Comparison of ENCODE assay signal across 25 cellular contexts in the genomic region with DNA sequence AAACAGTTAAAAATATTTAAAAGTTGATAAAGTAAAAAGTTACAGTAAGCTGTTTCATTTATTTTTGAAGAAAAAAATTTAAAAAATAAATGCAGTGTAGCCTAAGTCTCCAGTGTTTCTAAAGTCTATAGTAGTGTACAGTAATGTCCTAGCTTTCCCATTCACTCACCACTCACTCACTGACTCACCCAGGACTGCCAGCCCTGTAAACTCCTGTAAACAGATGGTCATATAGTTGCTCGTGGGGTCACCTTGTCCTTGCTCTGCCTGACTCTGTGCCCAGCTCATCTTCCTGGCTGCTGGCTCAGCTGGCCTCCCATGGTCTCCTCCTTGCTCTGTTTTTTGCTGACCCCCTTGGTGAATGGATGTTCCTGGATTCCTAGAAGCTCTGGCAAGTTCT.
A peak's percentile ranks its signal among the peaks of the same experiment; 100 is the strongest.
DNase-seq lines count a peak whose midpoint lies in the region; ATAC-seq, FAIRE-seq and TF ChIP-seq lines count a peak whose summit lies in the region.
"Had no signal": no experiment of that assay in that cellular context is flagged by ENCODE, and none has a peak within 500 bp of the region (broad histone marks: within the 10 kb centered on the region; RNA-seq: fewer than 3 reads in every experiment).

No MANE protein-coding gene starts in this region.

- H3K4me1 Mint-ChIP-seq in endodermal cell (peaks cover 2% of the 10 kb centered on the region), glutamatergic neuron (ENCODE audit: low read depth, unreplicated experiment) (peaks cover 19% of the 10 kb centered on the region)

- H3F3A ChIP-seq in GM23248 (ENCODE audit: insufficient read depth), result no peaks in the 10 kb centered on the region; the same call in 1 of the 2 replicates

- H3K27ac Mint-ChIP-seq in endodermal cell, result no peak overlapping the region
- no peak overlapping the region for H3K27ac Mint-ChIP-seq in glutamatergic neuron (ENCODE audit: unreplicated experiment)
- H3K27ac Mint-ChIP-seq: GM23338, nephron had no signal

- CTCF ChIA-PET in mammary epithelial cell (lab: Charles Lee; ENCODE audit: low non-redundant PET), result interaction anchor here (0.6 kb wide), 1 partner anchor 34 kb away, joined by 4 read pairs; no protein-coding TSS in a partner anchor

- no peak for ATAC-seq in GM19035 (IDR thresholded peaks at IDR 0.05; ENCODE audit: unreplicated experiment)
- ATAC-seq: activated T-cell treated with anti-CD3 and anti-CD28 coated beads, Interleukin-2, amount 50 U/mL, for 4 hours; GM23338; left lobe of liver; pancreas had no signal

- H3K79me2 ChIP-seq in GM23248 (ENCODE audit: insufficient read depth), result no peaks in the 10 kb centered on the region
- H3K79me2 ChIP-seq in mammary epithelial cell (ENCODE audit: insufficient read depth, low read length), result no peaks in the 10 kb centered on the region
- H3K79me2 ChIP-seq in keratinocyte (ENCODE audit: control insufficient read depth, insufficient read depth, low read length), result no peaks in the 10 kb centered on the region

- intact Hi-C loops in mammary epithelial cell (cut with micrococcal nuclease), result no loop called here

- DNase-seq in GM23248 (peak; percentile 72), MG63 (peak; percentile 30), mammary epithelial cell (peak; percentile 56), keratinocyte (ENCODE audit: low read depth, low spot score) (no peak), endodermal cell (no peak), glutamatergic neuron (no peak)
- DNase-seq: activated CD4-positive, CD25-positive, alpha-beta regulatory T cell treated with anti-CD3 and anti-CD28 coated beads, Interleukin-2, amount 50 U/mL, for 72 hours; activated CD8-positive, alpha-beta memory T cell treated with anti-CD3 and anti-CD28 coated beads for 24 hours; activated naive CD4-positive, alpha-beta T cell; activated T-cell treated with anti-CD3 and anti-CD28 coated beads, Interleukin-2, amount 50 U/mL, for 4 hours; cerebellar nuclear complex; DND-41; effector CD4-positive, alpha-beta T cell; heart left ventricle; midbrain; NCI-H1436 treated with DMSO at 0.1 percent for 48 hours; pancreas; SHP77; stomach had no signal

- H3K27me3 Mint-ChIP-seq in endodermal cell (ENCODE audit: insufficient read depth) (peaks cover 2% of the 10 kb centered on the region), glutamatergic neuron (ENCODE audit: unreplicated experiment) (no peaks in the 10 kb centered on the region)

- H3K4me1 ChIP-seq in GM23248 (ENCODE audit: insufficient read depth) (peaks cover 9% of the 10 kb centered on the region; the same call in 1 of the 2 replicates), mammary epithelial cell (ENCODE audit: insufficient read depth, low read length) (peaks cover 6% of the 10 kb centered on the region), keratinocyte (ENCODE audit: control insufficient read depth, extremely low read depth, insufficient read depth, low read length) (peaks cover 6% of the 10 kb centered on the region), endodermal cell (ENCODE audit: control insufficient read depth, insufficient read depth, low read length) (no peaks in the 10 kb centered on the region)
- H3K4me1 ChIP-seq: heart left ventricle, pancreas, right atrium auricular region, stomach, tibial nerve had no signal

- no peak for TF ChIP-seq CTCF in mammary epithelial cell (conservative IDR thresholded peaks at IDR 0.05 in 1 of 2, IDR thresholded peaks at IDR 0.05 in 1 of 2; ENCODE audit: extremely low read depth in 1 of 2, insufficient read depth in 1 of 2, low read depth in 1 of 2, low read length in 2 of 2)
- no peak for TF ChIP-seq CTCF in keratinocyte (optimal IDR thresholded peaks at IDR 0.05 in 1 of 3, IDR thresholded peaks at IDR 0.05 in 1 of 3, conservative IDR thresholded peaks at IDR 0.05 in 1 of 3; ENCODE audit: extremely low read depth in 1 of 3, insufficient read depth in 2 of 3, low read length in 3 of 3)
- TF ChIP-seq CTCF in endodermal cell (conservative IDR thresholded peaks at IDR 0.05), result no peak
- no peak for TF ChIP-seq CTCF in glutamatergic neuron (IDR thresholded peaks at IDR 0.05; ENCODE audit: partially characterized antibody, unreplicated experiment)

- H4K20me1 ChIP-seq in GM23248 (ENCODE audit: insufficient read depth) (no peaks in the 10 kb centered on the region), mammary epithelial cell (ENCODE audit: insufficient read depth, low read length) (no peaks in the 10 kb centered on the region), keratinocyte (ENCODE audit: control insufficient read depth, extremely low read depth, insufficient read depth, low read length) (no peaks in the 10 kb centered on the region)

- peak; percentile 34 for FAIRE-seq in keratinocyte (lab: Jason Lieb, UNC)
- FAIRE-seq: pancreas had no signal

- dilution Hi-C loops in mammary epithelial cell (cut with HindIII; ENCODE audit: low sequenced_read_pairs) (no loop called here), keratinocyte (cut with MboI; ENCODE audit: extremely low pct_ligation_motif_present, low sequenced_read_pairs) (no loop called here)

- H3K9me3 Mint-ChIP-seq in endodermal cell, result peaks cover 6% of the 10 kb centered on the region
- H3K9me3 Mint-ChIP-seq in glutamatergic neuron (ENCODE audit: unreplicated experiment), result peaks cover 4% of the 10 kb centered on the region
- H3K9me3 Mint-ChIP-seq: activated T-cell treated with anti-CD3 and anti-CD28 coated beads, Interleukin-2, amount 50 U/mL, for 4 hours; nephron had no signal

- H3K9me1 ChIP-seq in keratinocyte (ENCODE audit: control insufficient read depth, extremely low read depth, insufficient read depth, low read length), result no peaks in the 10 kb centered on the region

- H3K4me3 Mint-ChIP-seq in endodermal cell, result no peak overlapping the region
- no peak overlapping the region for H3K4me3 Mint-ChIP-seq in glutamatergic neuron (ENCODE audit: unreplicated experiment)
- H3K4me3 Mint-ChIP-seq: activated T-cell treated with anti-CD3 and anti-CD28 coated beads, Interleukin-2, amount 50 U/mL, for 4 hours; GM23338; nephron had no signal

- H3K4me3 ChIP-seq in GM23248 (no peak overlapping the region), MG63 (no peak overlapping the region), mammary epithelial cell (replicated peaks in 1 of 3; ENCODE audit: insufficient read depth in 1 of 3, low read depth in 2 of 3, low read length in 3 of 3) (no peak overlapping the region), keratinocyte (ENCODE audit: control insufficient read depth in 2 of 3, extremely low read depth in 1 of 3, insufficient read depth in 2 of 3, low read depth in 1 of 3, low read length in 3 of 3) (no peak overlapping the region), endodermal cell (ENCODE audit: low read length) (no peak overlapping the region)
- H3K4me3 ChIP-seq: GM23338, heart left ventricle, pancreas, right atrium auricular region, stomach, tibial nerve had no signal

- H3K27ac ChIP-seq in GM23248 (no peak overlapping the region), mammary epithelial cell (ENCODE audit: insufficient read depth, low read depth, low read length) (no peak overlapping the region), keratinocyte (ENCODE audit: control insufficient read depth, insufficient read depth, low read length) (no peak overlapping the region), endodermal cell (ENCODE audit: low read depth, low read length) (no peak overlapping the region)
- H3K27ac ChIP-seq: heart left ventricle, pancreas, right atrium auricular region, stomach, tibial nerve had no signal

- H3K36me3 Mint-ChIP-seq in endodermal cell (ENCODE audit: low read depth) (no peaks in the 10 kb centered on the region), glutamatergic neuron (ENCODE audit: unreplicated experiment) (no peaks in the 10 kb centered on the region)

- in situ Hi-C loops in GM23248 (cut with MboI), result no loop called here
- in situ Hi-C loops in mammary epithelial cell (cut with MboI; ENCODE audit: low sequenced_read_pairs in 2 of 2), result no loop called here

- WGBS in GM23248 (ENCODE audit: low coverage in 1 of 2, low lambda C conversion rate in 2 of 2, missing lambda C conversion rate in 2 of 2), 2 experiments, result 0 to 7% methylated on average over 1 of the region's 1 CpG
- WGBS in mammary epithelial cell (ENCODE audit: low coverage, missing lambda C conversion rate), result 56% methylated on average over 1 of the region's 1 CpG
- 70 to 100% methylated on average over 1 of the region's 1 CpG for WGBS in endodermal cell (ENCODE audit: insufficient coverage in 1 of 2, insufficient read length in 1 of 2), 2 experiments

- H3K9me3 ChIP-seq in GM23248 (ENCODE audit: low read depth) (no peaks in the 10 kb centered on the region), MG63 (no peaks in the 10 kb centered on the region), mammary epithelial cell (replicated peaks; ENCODE audit: insufficient read depth, low read length) (no peaks in the 10 kb centered on the region), keratinocyte (ENCODE audit: control insufficient read depth, low read depth, low read length) (no peaks in the 10 kb centered on the region), endodermal cell (ENCODE audit: control insufficient read depth, low read length) (no peaks in the 10 kb centered on the region)
- H3K9me3 ChIP-seq: heart left ventricle, pancreas, right atrium auricular region, stomach, tibial nerve had no signal

- H3K9ac ChIP-seq in GM23248 (no peak overlapping the region), mammary epithelial cell (ENCODE audit: insufficient read depth, low read length) (no peak overlapping the region), keratinocyte (ENCODE audit: control insufficient read depth, extremely low read depth, insufficient read depth, low read length) (no peak overlapping the region), endodermal cell (ENCODE audit: extremely low read depth, low read length, poor library complexity, severe bottlenecking) (no peak overlapping the region)

- BruUV-seq in mammary epithelial cell (replicated peaks; lab: Mats Ljungman, UMichigan), result no TSS peak

- no peak overlapping the region for H3K4me2 ChIP-seq in GM23248 (ENCODE audit: unreplicated experiment)
- no peak overlapping the region for H3K4me2 ChIP-seq in mammary epithelial cell (ENCODE audit: insufficient read depth, low read depth, low read length)
- H3K4me2 ChIP-seq in keratinocyte (ENCODE audit: control insufficient read depth, extremely low read depth, insufficient read depth, low read depth, low read length), result peak overlapping the region; percentile 23
- H3K4me2 ChIP-seq: GM23338 had no signal

- H2AFZ ChIP-seq in GM23248 (no peak overlapping the region), mammary epithelial cell (ENCODE audit: low read depth, low read length) (no peak overlapping the region), keratinocyte (ENCODE audit: control insufficient read depth, low read length) (no peak overlapping the region)
- H2AFZ ChIP-seq: GM23338 had no signal

- H3K27me3 ChIP-seq in GM23248 (replicated peaks; ENCODE audit: insufficient read depth) (no peaks in the 10 kb centered on the region), MG63 (no peaks in the 10 kb centered on the region), mammary epithelial cell (ENCODE audit: insufficient read depth, low read length) (no peaks in the 10 kb centered on the region), keratinocyte (ENCODE audit: control insufficient read depth, extremely low read depth, insufficient read depth, low read length) (no peaks in the 10 kb centered on the region), endodermal cell (ENCODE audit: control insufficient read depth, insufficient read depth, low read length, poor library complexity, severe bottlenecking) (no peaks in the 10 kb centered on the region)
- H3K27me3 ChIP-seq: heart left ventricle, pancreas, right atrium auricular region, stomach, tibial nerve had no signal

- H3K9me2 ChIP-seq in GM23248 (ENCODE audit: insufficient read depth), result no peaks in the 10 kb centered on the region

- H3K36me3 ChIP-seq in GM23248 (ENCODE audit: low read depth) (no peaks in the 10 kb centered on the region), MG63 (no peaks in the 10 kb centered on the region), mammary epithelial cell (ENCODE audit: insufficient read depth, low read length) (no peaks in the 10 kb centered on the region), keratinocyte (ENCODE audit: control insufficient read depth in 2 of 2, extremely low read depth in 1 of 2, insufficient read depth in 2 of 2, low read length in 2 of 2) (no peaks in the 10 kb centered on the region), endodermal cell (ENCODE audit: control insufficient read depth, insufficient read depth, low read length) (no peaks in the 10 kb centered on the region)
- H3K36me3 ChIP-seq: heart left ventricle, pancreas, right atrium auricular region, stomach, tibial nerve had no signal

Comparison
In these comparisons a context has a peak if more than half of its experiments do, and no peak if none do; other contexts are left out.
1. DNase-seq: peak in GM23248 (single experiment), MG63 (single experiment) and mammary epithelial cell (single experiment); none in keratinocyte (single experiment), endodermal cell (single experiment) and glutamatergic neuron (single experiment).